13 cellular contexts compared by ENCODE assay signal in genomic region chr5:72363146-72363802, GRCh38. TPM values are rescaled to one million over a fixed set of nuclear protein-coding genes. Genes with fewer than 3 reads are reported as not detected.
DNase-seq lines count a peak whose midpoint lies in the region; ATAC-seq, FAIRE-seq and TF ChIP-seq lines count a peak whose summit lies in the region.
"Had no signal": no experiment of that assay in that cellular context is flagged by ENCODE, and none has a peak within 500 bp of the region (broad histone marks: within the 10 kb centered on the region; RNA-seq: fewer than 3 reads in every experiment).

No MANE protein-coding gene starts in this region.

- peak overlapping the region; percentile 40 for H2AFZ ChIP-seq in astrocyte (ENCODE audit: low read depth, low read length)

- WGBS in A549 (ENCODE audit: missing lambda C conversion rate): 81% methylated on average over 1 of the region's 1 CpG

- ATAC-seq in A549 (peak in 1 of 2 experiments; percentile 59; a peak in 3 of 6 replicates), HG02642 (IDR thresholded peaks at IDR 0.05; ENCODE audit: poor library complexity, unreplicated experiment) (no peak)

- peaks cover 8% of the 10 kb centered on the region for H3K36me3 ChIP-seq in astrocyte (ENCODE audit: insufficient read depth, low read length)
- H3K36me3 ChIP-seq in WERI-Rb-1: no peaks in the 10 kb centered on the region; the same call in 1 of the 2 replicates

- FAIRE-seq in A549 (lab: Jason Lieb, UNC) (no peak), astrocyte (lab: Jason Lieb, UNC) (peak; percentile 88)

- no peak for TF ChIP-seq POLR2A in A549 (IDR thresholded peaks at IDR 0.05; ENCODE audit: low read length)

- H3K27ac Mint-ChIP-seq in astrocyte (ENCODE audit: unreplicated experiment): peak overlapping the region; percentile 99

- DNase-seq in A549 (ENCODE audit: low read depth in 1 of 2, low spot score in 1 of 2) (peak in 1 of 2 experiments; percentile 63), HT1080 (ENCODE audit: low read depth) (peak; percentile 86), astrocyte (ENCODE audit: low read depth) (peak; percentile 86), glomerular visceral epithelial cell (ENCODE audit: extremely low spot score) (peak; percentile 69), G401 (ENCODE audit: low spot score) (no peak), SKM-1 (lab: John Stamatoyannopoulos, UW; ENCODE audit: unreplicated experiment) (no peak), WERI-Rb-1 (no peak)
- DNase-seq: NCI-H510A treated with DMSO at 0.1 percent for 48 hours, T-helper 2 cell had no signal

- H3K4me3 ChIP-seq in A549 (no peak overlapping the region), astrocyte (ENCODE audit: insufficient read depth, low read depth, low read length) (peak overlapping the region; percentile 15), WERI-Rb-1 (ENCODE audit: low read depth, low read length) (no peak overlapping the region)
- H3K4me3 ChIP-seq: tibial nerve had no signal

- peaks cover 29% of the 10 kb centered on the region for H3K4me1 ChIP-seq in A549
- peaks cover 21% of the 10 kb centered on the region for H3K4me1 ChIP-seq in astrocyte (ENCODE audit: insufficient read depth, low read length)

- CTCF ChIA-PET in A549 (lab: Yijun Ruan, JAX): interaction anchor here (3.7 kb wide), 1 partner anchor 161 kb away, joined by 34 read pairs; no protein-coding TSS in a partner anchor

- H3K4me3 Mint-ChIP-seq in astrocyte (ENCODE audit: unreplicated experiment): no peak overlapping the region
- H3K4me3 Mint-ChIP-seq: central memory CD8-positive, alpha-beta T cell; neural crest cell had no signal

- H3K9ac ChIP-seq in astrocyte (ENCODE audit: low read length): peak overlapping the region; percentile 56

- H3K27ac ChIP-seq in A549: peak overlapping the region; percentile 72 to 88
- H3K27ac ChIP-seq in astrocyte (ENCODE audit: low read depth, low read length): peak overlapping the region; percentile 93
- H3K27ac ChIP-seq in WERI-Rb-1: no peak overlapping the region
- H3K27ac ChIP-seq: tibial nerve had no signal

- H3K79me2 ChIP-seq in astrocyte (ENCODE audit: insufficient read depth, low read length): no peaks in the 10 kb centered on the region

- H3K4me2 ChIP-seq in A549: peak overlapping the region; percentile 57
- H3K4me2 ChIP-seq in astrocyte (ENCODE audit: low read length): peak overlapping the region; percentile 69

- H3K27me3 Mint-ChIP-seq in astrocyte (ENCODE audit: low read depth, unreplicated experiment): no peaks in the 10 kb centered on the region
- H3K27me3 Mint-ChIP-seq: central memory CD8-positive, alpha-beta T cell had no signal

- H3K9me3 ChIP-seq in A549 (no peaks in the 10 kb centered on the region; the same call in 2 of the 3 replicates), astrocyte (ENCODE audit: insufficient read depth, low read depth, low read length) (no peaks in the 10 kb centered on the region), WERI-Rb-1 (ENCODE audit: severe bottlenecking) (no peaks in the 10 kb centered on the region)
- H3K9me3 ChIP-seq: tibial nerve had no signal

- peaks cover 39% of the 10 kb centered on the region for H3K4me1 Mint-ChIP-seq in astrocyte (ENCODE audit: low read depth, unreplicated experiment)
- H3K4me1 Mint-ChIP-seq: central memory CD8-positive, alpha-beta T cell had no signal

- in situ Hi-C loops in G401 (cut with HindIII; ENCODE audit: low sequenced_read_pairs): no loop called here

- no peak for TF ChIP-seq RAD21 in A549 (conservative IDR thresholded peaks at IDR 0.05 in 1 of 2, IDR thresholded peaks at IDR 0.05 in 1 of 2)

- POLR2A ChIA-PET in A549 (lab: Yijun Ruan, JAX): interaction anchor here (0.9 kb wide), 1 partner anchor 454 kb away, joined by 3 read pairs; no protein-coding TSS in a partner anchor

- peaks cover 2% of the 10 kb centered on the region for H3K9me3 Mint-ChIP-seq in astrocyte (ENCODE audit: unreplicated experiment)
- H3K9me3 Mint-ChIP-seq: central memory CD8-positive, alpha-beta T cell; neural crest cell had no signal

- H4K20me1 ChIP-seq in astrocyte (ENCODE audit: insufficient read depth, low read length): no peaks in the 10 kb centered on the region

- TF ChIP-seq EP300 in A549 (IDR thresholded peaks at IDR 0.05): no peak

- H3K27me3 ChIP-seq in astrocyte (ENCODE audit: insufficient read depth, low read length): no peaks in the 10 kb centered on the region
- H3K27me3 ChIP-seq in WERI-Rb-1 (ENCODE audit: insufficient read depth, low read depth, severe bottlenecking): no peaks in the 10 kb centered on the region
- H3K27me3 ChIP-seq: tibial nerve had no signal

- TF ChIP-seq CTCF in A549 (IDR thresholded peaks at IDR 0.05) (no peak), astrocyte (IDR thresholded peaks at IDR 0.05; ENCODE audit: insufficient read depth, low read depth, low read length) (no peak), WERI-Rb-1 (IDR thresholded peaks at IDR 0.05; ENCODE audit: low read depth, low read length) (no peak)

- H3K36me3 Mint-ChIP-seq in astrocyte (ENCODE audit: low read depth, unreplicated experiment): peaks cover 18% of the 10 kb centered on the region

TF ChIP-seq in A549, 52 proteins besides CTCF, POLR2A, EP300 and RAD21:
- TF ChIP-seq ELK1 (IDR thresholded peaks at IDR 0.05; ENCODE audit: low read depth, low read length) (no peak), GATA3 (IDR thresholded peaks at IDR 0.05; ENCODE audit: borderline replicate concordance) (no peak; the same call in 1 of the 2 replicates), FOSL2 (IDR thresholded peaks at IDR 0.05) (peak; percentile 31; the same call in 1 of the 2 replicates), FOSL2 (CRISPR knock-in tag; IDR thresholded peaks at IDR 0.05) (peak; percentile 68), JUNB (IDR thresholded peaks at IDR 0.05) (0 out of 2 replicates have a peak, but pooled peaks have one; percentile 20)

RNA-seq across cellular contexts. Expression of gene PTCD2, which starts 43.1 kb away (rescaled TPM):
- polyA plus RNA-seq in A549 (2011; rRNA removed) (26.5 and 31.1 TPM in 2 replicates), A549 (2017; fragmentation: RNase III; extraction: RNeasy Plus Mini Kit Qiagen cat#74134 plus additional on column Dnase treatment) (12.6 to 14.4 TPM (median 13.2 TPM) in 3 replicates)
- polyA plus RNA-seq in A549 (2012; cell fraction: cytosol; rRNA removed): 8.0 and 8.8 TPM in 2 replicates
- 6.7 and 7.8 TPM in 2 replicates for polyA plus RNA-seq in A549 (2012; cell fraction: nucleus; rRNA removed)
- polyA minus RNA-seq in A549 (2011; rRNA and poly(A)+ RNA removed): 17.9 and 21.4 TPM in 2 replicates
- 13.4 and 15.6 TPM in 2 replicates for total RNA-seq in HT1080 (2014; rRNA removed; shearing (Covaris generic))
- polyA plus RNA-seq in HT1080 (2015; cell fraction: cytosol; rRNA removed): 15.2 and 16.5 TPM in 2 replicates
- polyA plus RNA-seq in HT1080 (2015; cell fraction: nucleus; rRNA removed): 27.3 and 32.2 TPM in 2 replicates
- total RNA-seq in astrocyte: 11.4 and 13.5 TPM in 2 replicates
- total RNA-seq in G401 (2014; rRNA removed; shearing (Covaris generic)): 13.2 and 19.9 TPM in 2 replicates

RNA-seq across cellular contexts. Expression of gene MRPS27, which starts 43.2 kb away (rescaled TPM):
- polyA plus RNA-seq in A549 (2011; rRNA removed) (141 and 160 TPM in 2 replicates), A549 (2017; fragmentation: RNase III; extraction: RNeasy Plus Mini Kit Qiagen cat#74134 plus additional on column Dnase treatment) (73.8 to 81.1 TPM (median 81.0 TPM) in 3 replicates)
- 66.9 and 73.2 TPM in 2 replicates for polyA plus RNA-seq in A549 (2012; cell fraction: cytosol; rRNA removed)
- polyA plus RNA-seq in A549 (2012; cell fraction: nucleus; rRNA removed): 57.2 and 72.5 TPM in 2 replicates
- polyA minus RNA-seq in A549 (2011; rRNA and poly(A)+ RNA removed): 154 and 167 TPM in 2 replicates
- total RNA-seq in HT1080 (2014; rRNA removed; shearing (Covaris generic)): 130 and 131 TPM in 2 replicates
- polyA plus RNA-seq in HT1080 (2015; cell fraction: cytosol; rRNA removed): 105 and 120 TPM in 2 replicates
- polyA plus RNA-seq in HT1080 (2015; cell fraction: nucleus; rRNA removed): 93.3 and 98.1 TPM in 2 replicates
- 37.0 and 43.6 TPM in 2 replicates for total RNA-seq in astrocyte
- total RNA-seq in G401 (2014; rRNA removed; shearing (Covaris generic)): 155 and 193 TPM in 2 replicates

Comparison
In these comparisons a context has a peak if more than half of its experiments do, and no peak if none do; other contexts are left out.
1. DNase-seq: peak in HT1080 (single experiment), astrocyte (single experiment) and glomerular visceral epithelial cell (single experiment); none in G401 (single experiment), SKM-1 (single experiment) and WERI-Rb-1 (single experiment).